ENCODE assay signal across 9 cellular contexts in the genomic region with DNA sequence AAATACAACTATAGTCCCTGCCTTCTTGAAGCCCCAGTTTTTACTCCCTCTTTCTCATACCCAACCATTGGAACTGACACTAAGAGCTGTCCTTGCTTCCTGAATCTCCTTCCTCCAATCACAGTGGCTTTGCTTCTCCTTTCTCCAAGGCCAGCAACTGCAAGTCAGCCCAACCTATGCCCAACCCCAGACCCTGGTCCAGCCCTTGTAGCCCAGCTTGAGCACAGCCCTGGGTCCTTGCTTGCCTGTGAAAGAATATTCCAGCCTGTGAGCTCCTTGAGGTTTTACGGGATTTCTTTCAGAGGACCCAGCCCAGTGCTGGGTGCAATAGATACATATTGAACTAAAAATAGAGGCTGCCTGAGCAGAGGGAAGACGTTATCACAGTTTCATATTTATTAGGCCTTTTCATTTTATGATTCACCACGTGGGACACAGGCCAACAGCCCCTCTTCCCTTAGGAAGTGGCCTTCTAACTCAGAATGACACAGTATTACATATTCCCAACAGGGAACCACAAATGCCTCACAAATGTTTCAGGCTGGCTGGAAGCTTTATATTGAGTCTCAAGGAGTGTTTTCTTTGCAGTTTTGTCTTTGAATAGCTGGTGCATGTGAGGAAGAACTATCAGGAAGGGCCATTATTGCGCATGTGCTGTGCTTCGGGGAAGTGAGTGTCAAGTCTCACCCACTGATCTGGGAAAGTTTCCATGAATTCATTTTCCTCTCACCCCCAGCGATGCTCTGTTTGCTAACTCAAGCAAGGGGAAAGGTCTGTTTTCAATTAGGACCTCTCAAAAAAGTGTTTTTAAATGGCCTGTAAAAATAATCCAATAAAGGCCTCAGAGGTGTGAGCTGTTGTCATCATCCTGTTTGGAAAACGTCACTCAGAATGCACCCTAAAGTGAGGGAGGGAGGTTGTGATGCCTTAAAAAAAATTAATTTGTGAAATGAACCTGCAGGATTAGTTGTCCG.
DNase-seq lines count a peak whose midpoint lies in the region; ATAC-seq lines count a peak whose summit lies in the region.
"Had no signal": no experiment of that assay in that cellular context is flagged by ENCODE, and none has a peak within 500 bp of the region (broad histone marks: within the 10 kb centered on the region; RNA-seq: fewer than 3 reads in every experiment).

No MANE protein-coding gene starts in this region.

- no peaks in the 10 kb centered on the region for H3K4me1 Mint-ChIP-seq in activated T-cell treated with anti-CD3 and anti-CD28 coated beads, Interleukin-2, amount 50 U/mL, for 24 hours (ENCODE audit: low read depth)

- ATAC-seq in GM18907 (IDR thresholded peaks at IDR 0.05; ENCODE audit: unreplicated experiment) (no peak), HG03469 (IDR thresholded peaks at IDR 0.05; ENCODE audit: unreplicated experiment) (no peak)

- no peak overlapping the region for H3K4me3 ChIP-seq in skeletal muscle cell (ENCODE audit: low read depth, low read length)

- H3K27me3 Mint-ChIP-seq in activated T-cell treated with anti-CD3 and anti-CD28 coated beads, Interleukin-2, amount 50 U/mL, for 24 hours = peaks cover 3% of the 10 kb centered on the region

- H3K27ac Mint-ChIP-seq in activated T-cell treated with anti-CD3 and anti-CD28 coated beads, Interleukin-2, amount 50 U/mL, for 24 hours = no peak overlapping the region

- no peaks in the 10 kb centered on the region for H3K9me3 Mint-ChIP-seq in activated T-cell treated with anti-CD3 and anti-CD28 coated beads, Interleukin-2, amount 50 U/mL, for 24 hours

- no peaks in the 10 kb centered on the region for H3K36me3 Mint-ChIP-seq in activated T-cell treated with anti-CD3 and anti-CD28 coated beads, Interleukin-2, amount 50 U/mL, for 24 hours (ENCODE audit: low read depth)

- H3K4me3 Mint-ChIP-seq in activated T-cell treated with anti-CD3 and anti-CD28 coated beads, Interleukin-2, amount 50 U/mL, for 24 hours = no peak overlapping the region

- DNase-seq in GM04504 (ENCODE audit: low read depth) = peak; percentile 58
- DNase-seq in amniotic epithelial cell (ENCODE audit: low read depth) = peak; percentile 43
- peak; percentile 21 for DNase-seq in glomerular visceral epithelial cell (ENCODE audit: extremely low spot score)
- peak; percentile 75 for DNase-seq in skeletal muscle cell (ENCODE audit: low read depth)
- DNase-seq in GM19238 (ENCODE audit: insufficient read length, low spot score) = no peak
- DNase-seq in activated T-cell treated with anti-CD3 and anti-CD28 coated beads, Interleukin-2, amount 50 U/mL, for 24 hours = no peak
- DNase-seq: DMS53 had no signal

Comparison
In these comparisons a context has a peak if more than half of its experiments do, and no peak if none do; other contexts are left out.
1. DNase-seq: peak in GM04504 (single experiment), amniotic epithelial cell (single experiment), glomerular visceral epithelial cell (single experiment) and skeletal muscle cell (single experiment); none in GM19238 (single experiment) and activated T-cell treated with anti-CD3 and anti-CD28 coated beads, Interleukin-2, amount 50 U/mL, for 24 hours (single experiment).